ENCODE assay signal across 10 cellular contexts in genomic region chr7:44097064-44097932, GRCh38. TPM values are rescaled to one million over a fixed set of nuclear protein-coding genes. Genes with fewer than 3 reads are reported as not detected.
A peak's percentile ranks its signal among the peaks of the same experiment; 100 is the strongest.
DNase-seq lines count a peak whose midpoint lies in the region; ATAC-seq lines count a peak whose summit lies in the region.
"Had no signal": no experiment of that assay in that cellular context is flagged by ENCODE, and none has a peak within 500 bp of the region (broad histone marks: within the 10 kb centered on the region; RNA-seq: fewer than 3 reads in every experiment).

No MANE protein-coding gene starts in this region.

- H3K4me1 Mint-ChIP-seq in T-helper 1 cell treated with Interleukin-12 subunit alpha and Interleukin-12 subunit beta and Interleukin-4 antibody, amounts not matched to agents 30 μg/mL and 1 μg/mL, for 36 hours (ENCODE audit: low read depth), result peaks cover 17% of the 10 kb centered on the region
- peaks cover 34% of the 10 kb centered on the region for H3K4me1 Mint-ChIP-seq in stimulated activated naive CD8-positive, alpha-beta T cell treated with anti-CD3 and anti-CD28 coated beads, Interleukin-15, amount 100 ng/mL, for 72 hours

- no peak overlapping the region for H3K4me3 Mint-ChIP-seq in T-helper 1 cell treated with Interleukin-12 subunit alpha and Interleukin-12 subunit beta and Interleukin-4 antibody, amounts not matched to agents 30 μg/mL and 1 μg/mL, for 36 hours
- H3K4me3 Mint-ChIP-seq in stimulated activated naive CD8-positive, alpha-beta T cell treated with anti-CD3 and anti-CD28 coated beads, Interleukin-15, amount 100 ng/mL, for 72 hours, result peak overlapping the region; percentile 14 to 55

- intact Hi-C loops in Right ventricle myocardium inferior (cut with DNase I), result no loop called here
- intact Hi-C loops in Right ventricle myocardium superior (cut with DNase I), result no loop called here

- ATAC-seq in Right ventricle myocardium inferior, result no peak
- no peak for ATAC-seq in Right ventricle myocardium superior (ENCODE audit: poor library complexity)
- peak; percentile 79 for ATAC-seq in HG03066 (IDR thresholded peaks at IDR 0.05; ENCODE audit: low read depth, unreplicated experiment)
- ATAC-seq in stimulated activated naive CD8-positive, alpha-beta T cell treated with anti-CD3 and anti-CD28 coated beads, Interleukin-15, amount 100 ng/mL, for 72 hours, result peak; percentile 73
- ATAC-seq in GM21515 (IDR thresholded peaks at IDR 0.05; ENCODE audit: unreplicated experiment), result no peak

- H3K9me3 Mint-ChIP-seq in T-helper 1 cell treated with Interleukin-12 subunit alpha and Interleukin-12 subunit beta and Interleukin-4 antibody, amounts not matched to agents 30 μg/mL and 1 μg/mL, for 36 hours, result no peaks in the 10 kb centered on the region
- H3K9me3 Mint-ChIP-seq in stimulated activated naive CD8-positive, alpha-beta T cell treated with anti-CD3 and anti-CD28 coated beads, Interleukin-15, amount 100 ng/mL, for 72 hours, result no peaks in the 10 kb centered on the region

- peak; percentile 41 for DNase-seq in Right ventricle myocardium inferior (ENCODE audit: missing footprints)
- no peak for DNase-seq in Right ventricle myocardium superior
- DNase-seq in stimulated activated naive CD8-positive, alpha-beta T cell treated with anti-CD3 and anti-CD28 coated beads, Interleukin-15, amount 100 ng/mL, for 72 hours, result no peak
- DNase-seq in nucleus accumbens (lab: John Stamatoyannopoulos, UW), result no peak
- DNase-seq in HCEC 1CT, result no peak
- DNase-seq: NCI-H69 had no signal

- no peaks in the 10 kb centered on the region for H3K27me3 Mint-ChIP-seq in T-helper 1 cell treated with Interleukin-12 subunit alpha and Interleukin-12 subunit beta and Interleukin-4 antibody, amounts not matched to agents 30 μg/mL and 1 μg/mL, for 36 hours (ENCODE audit: low read depth)
- H3K27me3 Mint-ChIP-seq in stimulated activated naive CD8-positive, alpha-beta T cell treated with anti-CD3 and anti-CD28 coated beads, Interleukin-15, amount 100 ng/mL, for 72 hours, result peaks cover 2% of the 10 kb centered on the region

- peak overlapping the region; percentile 53 for H3K27ac Mint-ChIP-seq in T-helper 1 cell treated with Interleukin-12 subunit alpha and Interleukin-12 subunit beta and Interleukin-4 antibody, amounts not matched to agents 30 μg/mL and 1 μg/mL, for 36 hours
- H3K27ac Mint-ChIP-seq in stimulated activated naive CD8-positive, alpha-beta T cell treated with anti-CD3 and anti-CD28 coated beads, Interleukin-15, amount 100 ng/mL, for 72 hours, result peak overlapping the region; percentile 22 to 44

- H3K36me3 Mint-ChIP-seq in T-helper 1 cell treated with Interleukin-12 subunit alpha and Interleukin-12 subunit beta and Interleukin-4 antibody, amounts not matched to agents 30 μg/mL and 1 μg/mL, for 36 hours (ENCODE audit: low read depth), result no peaks in the 10 kb centered on the region

RNA-seq across cellular contexts. Expression of gene AEBP1, which starts 6.8 kb away (rescaled TPM):
- total RNA-seq in Right ventricle myocardium inferior, result 13.6 TPM
- total RNA-seq in Right ventricle myocardium superior, result 12.4 TPM

RNA-seq across cellular contexts. Expression of gene POLM, which starts 15.0 kb away (rescaled TPM):
- 16.1 TPM for total RNA-seq in Right ventricle myocardium inferior
- 15.5 TPM for total RNA-seq in Right ventricle myocardium superior

RNA-seq across cellular contexts. Expression of gene POLD2, which starts 26.1 kb away (rescaled TPM):
- total RNA-seq in Right ventricle myocardium inferior, result 87.3 TPM
- 75.3 TPM for total RNA-seq in Right ventricle myocardium superior

RNA-seq across cellular contexts. Expression of gene PGAM2, which starts 31.9 kb away (rescaled TPM):
- total RNA-seq in Right ventricle myocardium inferior, result 1,123 TPM
- 1,131 TPM for total RNA-seq in Right ventricle myocardium superior

RNA-seq across cellular contexts. Expression of gene MYL7, which starts 43.8 kb away (rescaled TPM):
- total RNA-seq in Right ventricle myocardium inferior (3,838 TPM), Right ventricle myocardium superior (2,290 TPM)
- total RNA-seq: lower leg skin had no signal

Comparison
In these comparisons a context has a peak if more than half of its experiments do, and no peak if none do; other contexts are left out.
1. ATAC-seq: peak in HG03066 (single experiment) and stimulated activated naive CD8-positive, alpha-beta T cell treated with anti-CD3 and anti-CD28 coated beads, Interleukin-15, amount 100 ng/mL, for 72 hours (single experiment); none in Right ventricle myocardium inferior (single experiment), Right ventricle myocardium superior (single experiment) and GM21515 (single experiment).